ENCODE assay signal across 10 cellular contexts in genomic region chr4:8015512-8015911, GRCh38.
DNase-seq lines count a peak whose midpoint lies in the region; TF ChIP-seq lines count a peak whose summit lies in the region.
"Had no signal": no experiment of that assay in that cellular context is flagged by ENCODE, and none has a peak within 500 bp of the region (broad histone marks: within the 10 kb centered on the region; RNA-seq: fewer than 3 reads in every experiment).

No MANE protein-coding gene starts in this region.

- no peaks in the 10 kb centered on the region for H3K79me2 ChIP-seq in osteoblast (ENCODE audit: insufficient read depth, low read length)

- no peaks in the 10 kb centered on the region for H3K9me3 ChIP-seq in osteoblast (ENCODE audit: low read depth, low read length)

- no peaks in the 10 kb centered on the region for H3K36me3 ChIP-seq in osteoblast (ENCODE audit: insufficient read depth, low read length)

- H3K4me2 ChIP-seq in osteoblast (ENCODE audit: insufficient read depth, low read length), result peak overlapping the region; percentile 77

- TF ChIP-seq CTCF in dorsolateral prefrontal cortex (IDR thresholded peaks at IDR 0.05 in 54 of 56, conservative IDR thresholded peaks at IDR 0.05 in 2 of 56; ENCODE audit: low read depth in 1 of 56, partially characterized antibody in 56 of 56), result peak in 55 of 56 donors; percentile 11 to 71 (median 50)
- TF ChIP-seq CTCF in osteoblast (IDR thresholded peaks at IDR 0.05; ENCODE audit: extremely low read depth, low read depth, low read length), result peak; percentile 53

- intact Hi-C loops in dorsolateral prefrontal cortex (cut with DNase I), result loop anchor here in 1 of 2 donors (10.0 kb wide), 1 partner anchor 211 kb away; no protein-coding TSS in a partner anchor

- H2AFZ ChIP-seq in osteoblast (ENCODE audit: low read length), result peak overlapping the region; percentile 14

- peak overlapping the region in 23 of 59 donors; percentile 0 to 46 (median 25) for H3K4me3 ChIP-seq in dorsolateral prefrontal cortex
- peak overlapping the region; percentile 61 for H3K4me3 ChIP-seq in osteoblast (ENCODE audit: insufficient read depth, low read length)

- H4K20me1 ChIP-seq in osteoblast (ENCODE audit: insufficient read depth, low read length), result no peaks in the 10 kb centered on the region

- DNase-seq in DMS79 treated with DMSO at 0.1 percent for 48 hours (lab: John Stamatoyannopoulos, UW), result peak; percentile 28
- DNase-seq in DMS79 (lab: John Stamatoyannopoulos, UW), result no peak
- peak; percentile 32 for DNase-seq in NAMALWA (ENCODE audit: low spot score)
- peak in 2 of 10 donors; percentile 40 to 49 for DNase-seq in dorsolateral prefrontal cortex
- peak; percentile 36 for DNase-seq in osteoblast (ENCODE audit: insufficient read length, low spot score, missing footprints)
- DNase-seq in T-helper 2 cell, result no peak
- no peak for DNase-seq in kidney tubule cell (ENCODE audit: low spot score)
- DNase-seq in HUDEP-2 (lab: John Stamatoyannopoulos, UW; ENCODE audit: unreplicated experiment in 76 of 76), result no peak
- DNase-seq: ACHN; NK-92 treated with Interleukin-12 subunit alpha and Interleukin-12 subunit beta, amount 100 ng/mL, for 24 hours had no signal

- H3K27me3 ChIP-seq in dorsolateral prefrontal cortex (no peaks in the 10 kb centered on the region), osteoblast (ENCODE audit: insufficient read depth, low read length) (peaks cover 58% of the 10 kb centered on the region)

- no peaks in the 10 kb centered on the region for H3K4me1 ChIP-seq in osteoblast (ENCODE audit: insufficient read depth, low read length)

- H3K27ac ChIP-seq in dorsolateral prefrontal cortex (peak overlapping the region in 6 of 59 donors; percentile 12 to 62 (median 32)), osteoblast (ENCODE audit: low read depth, low read length) (no peak overlapping the region)

Comparison
In these comparisons a context has a peak if more than half of its experiments do, and no peak if none do; other contexts are left out.
1. DNase-seq: peak in DMS79 treated with DMSO at 0.1 percent for 48 hours (single experiment), NAMALWA (single experiment) and osteoblast (single experiment); none in DMS79 (single experiment), T-helper 2 cell (0 of 5), kidney tubule cell (single experiment) and HUDEP-2 (0 of 76).